8 cellular contexts compared by ENCODE assay signal in the genomic region with DNA sequence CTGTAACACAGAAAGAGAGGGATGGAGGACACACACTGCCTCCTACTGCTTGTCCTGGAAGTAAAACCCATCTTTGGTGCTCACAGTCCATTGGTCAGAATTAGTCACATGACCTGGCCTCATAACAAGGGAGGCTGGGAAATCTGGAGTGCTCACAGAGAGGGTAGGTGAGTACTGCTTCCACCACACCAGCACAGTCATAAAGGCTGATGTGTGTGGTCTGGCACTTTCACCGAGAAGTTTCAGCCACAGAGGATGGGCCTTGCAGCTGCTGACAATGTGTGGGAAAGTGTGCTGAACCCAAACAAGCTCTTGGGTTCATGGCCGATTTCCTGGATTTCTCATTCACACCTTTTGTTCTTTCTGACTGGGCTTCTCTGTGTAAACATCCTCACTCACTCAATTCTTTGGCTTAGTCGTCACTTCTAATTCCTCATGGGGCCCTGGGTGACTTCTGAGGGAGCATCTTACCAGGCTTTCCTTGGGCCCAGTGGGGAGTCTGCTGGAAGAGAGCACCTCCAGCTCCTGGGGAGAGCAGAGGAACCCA.
DNase-seq lines count a peak whose midpoint lies in the region; ATAC-seq and TF ChIP-seq lines count a peak whose summit lies in the region.

No MANE protein-coding gene starts in this region.

- no peaks in the 10 kb centered on the region for H3K36me3 ChIP-seq in esophagus squamous epithelium

- 8 to 10% methylated on average over 2 to 3 of the region's 3 CpGs for WGBS in esophagus squamous epithelium, 2 donors

- H3K27ac ChIP-seq in esophagus squamous epithelium: peak overlapping the region in 1 of 4 donors; percentile 1

- no peaks in the 10 kb centered on the region for H3K4me1 ChIP-seq in esophagus squamous epithelium

- no peaks in the 10 kb centered on the region for H3K9me3 ChIP-seq in esophagus squamous epithelium

- H3K27me3 ChIP-seq in esophagus squamous epithelium: no peaks in the 10 kb centered on the region

- intact Hi-C loops in esophagus squamous epithelium (cut with DNase I): no loop called here

- DNase-seq in LHCN-M2 (ENCODE audit: low read depth) (peak; percentile 46), fibroblast of pulmonary artery (ENCODE audit: low read depth) (peak; percentile 81), SHP77 treated with DMSO at 0.1 percent for 48 hours (lab: John Stamatoyannopoulos, UW) (no peak), esophagus squamous epithelium (lab: John Stamatoyannopoulos, UW) (no peak), T1000 (lab: John Stamatoyannopoulos, UW) (no peak), HT-29 (ENCODE audit: low spot score) (no peak)

- peak; percentile 100 for ATAC-seq in GM18505 (IDR thresholded peaks at IDR 0.05; ENCODE audit: unreplicated experiment)
- peak; percentile 100 for ATAC-seq in GM21717 (IDR thresholded peaks at IDR 0.05; ENCODE audit: unreplicated experiment)

- no peak for TF ChIP-seq POLR2A in GM18505 (IDR thresholded peaks at IDR 0.05; ENCODE audit: borderline replicate concordance, extremely low read depth, insufficient read depth, insufficient read length)
- no peak for TF ChIP-seq POLR2A in esophagus squamous epithelium (IDR thresholded peaks at IDR 0.05)

- H3K4me3 ChIP-seq in fibroblast of pulmonary artery (replicated peaks; ENCODE audit: low read depth, low read length) (no peak overlapping the region), esophagus squamous epithelium (no peak overlapping the region)

- TF ChIP-seq CTCF in fibroblast of pulmonary artery (IDR thresholded peaks at IDR 0.05; ENCODE audit: low read length, missing control alignments) (no peak), esophagus squamous epithelium (IDR thresholded peaks at IDR 0.05) (no peak)

Comparison
In these comparisons a context has a peak if more than half of its experiments do, and no peak if none do; other contexts are left out.
1. DNase-seq: peak in LHCN-M2 (single experiment) and fibroblast of pulmonary artery (single experiment); none in SHP77 treated with DMSO at 0.1 percent for 48 hours (single experiment), esophagus squamous epithelium (single experiment), T1000 (single experiment) and HT-29 (single experiment).